ENCODE assay signal across 9 cellular contexts in genomic region chr9:34457266-34458012, GRCh38. TPM values are rescaled to one million over a fixed set of nuclear protein-coding genes. Genes with fewer than 3 reads are reported as not detected.
DNase-seq lines count a peak whose midpoint lies in the region; ATAC-seq and TF ChIP-seq lines count a peak whose summit lies in the region.
"Had no signal": no experiment of that assay in that cellular context is flagged by ENCODE, and none has a peak within 500 bp of the region (broad histone marks: within the 10 kb centered on the region; RNA-seq: fewer than 3 reads in every experiment).

No MANE protein-coding gene starts in this region.

- peak overlapping the region; percentile 96 for H3K9ac ChIP-seq in neural cell (ENCODE audit: low read length)

- peaks cover 2% of the 10 kb centered on the region for H3K36me3 Mint-ChIP-seq in activated naive CD8-positive, alpha-beta T cell treated with anti-CD3 and anti-CD28 coated beads, Interleukin-2, amount 10 ng/mL, durations not matched to agents 7 days and 5 days

- peak overlapping the region; percentile 79 for H3K27ac Mint-ChIP-seq in activated naive CD8-positive, alpha-beta T cell treated with anti-CD3 and anti-CD28 coated beads, Interleukin-2, amount 10 ng/mL, durations not matched to agents 7 days and 5 days

- TF ChIP-seq EP300 in neural cell (conservative IDR thresholded peaks at IDR 0.05; ENCODE audit: poor library complexity, severe bottlenecking): no peak

- peak overlapping the region; percentile 17 for H2AFZ ChIP-seq in neural cell (ENCODE audit: low read depth, low read length)

- H3K27ac ChIP-seq in neural cell (ENCODE audit: low read length): peak overlapping the region; percentile 93

- no peaks in the 10 kb centered on the region for H3K27me3 ChIP-seq in neural cell (ENCODE audit: insufficient read depth, low read depth, low read length)

- DNase-seq in NCI-H2029 (lab: John Stamatoyannopoulos, UW): peak; percentile 69
- DNase-seq in NCI-H2029 treated with DMSO at 0.1 percent for 48 hours (lab: John Stamatoyannopoulos, UW): no peak
- DNase-seq in NCI-H2227 treated with DMSO at 0.1 percent for 48 hours (lab: John Stamatoyannopoulos, UW): peak; percentile 10
- peak; percentile 32 for DNase-seq in activated naive CD8-positive, alpha-beta T cell treated with anti-CD3 and anti-CD28 coated beads, Interleukin-2, amount 10 ng/mL, durations not matched to agents 7 days and 5 days
- peak; percentile 76 for DNase-seq in globus pallidus (ENCODE audit: low spot score)
- DNase-seq in SIG-M5 (lab: John Stamatoyannopoulos, UW): no peak

- POLR2A ChIA-PET in activated naive CD8-positive, alpha-beta T cell treated with anti-CD3 and anti-CD28 coated beads, Interleukin-2, amount 10 ng/mL, durations not matched to agents 7 days and 5 days (lab: Charles Lee): no interaction called here

- H3K36me3 ChIP-seq in neural cell (ENCODE audit: insufficient read depth, low read length): no peaks in the 10 kb centered on the region

- ATAC-seq in activated naive CD8-positive, alpha-beta T cell treated with anti-CD3 and anti-CD28 coated beads, Interleukin-2, amount 10 ng/mL, durations not matched to agents 7 days and 5 days (ENCODE audit: low read depth): no peak
- ATAC-seq in GM21381 (IDR thresholded peaks at IDR 0.05; ENCODE audit: unreplicated experiment): no peak

- no peaks in the 10 kb centered on the region for H3K9me3 Mint-ChIP-seq in activated naive CD8-positive, alpha-beta T cell treated with anti-CD3 and anti-CD28 coated beads, Interleukin-2, amount 10 ng/mL, durations not matched to agents 7 days and 5 days

- peaks cover 41% of the 10 kb centered on the region for H3K4me1 Mint-ChIP-seq in activated naive CD8-positive, alpha-beta T cell treated with anti-CD3 and anti-CD28 coated beads, Interleukin-2, amount 10 ng/mL, durations not matched to agents 7 days and 5 days

- H3K79me2 ChIP-seq in neural cell (replicated peaks; ENCODE audit: insufficient read depth, low read length): peaks cover 47% of the 10 kb centered on the region

- peak; percentile 14 for TF ChIP-seq RAD21 in neural cell (conservative IDR thresholded peaks at IDR 0.05)

- peak overlapping the region; percentile 92 for H3K4me3 ChIP-seq in neural cell (ENCODE audit: low read length)

- no peaks in the 10 kb centered on the region for H4K20me1 ChIP-seq in neural cell (ENCODE audit: insufficient read depth)

- H3F3A ChIP-seq in neural cell (ENCODE audit: insufficient read depth, low read length, poor library complexity, severe bottlenecking): no peaks in the 10 kb centered on the region

- H3K4me3 Mint-ChIP-seq in activated naive CD8-positive, alpha-beta T cell treated with anti-CD3 and anti-CD28 coated beads, Interleukin-2, amount 10 ng/mL, durations not matched to agents 7 days and 5 days: peak overlapping the region; percentile 87

- H3K4me2 ChIP-seq in neural cell (ENCODE audit: low read length): peak overlapping the region; percentile 97

- no peak for TF ChIP-seq CTCF in neural cell (IDR thresholded peaks at IDR 0.05; ENCODE audit: poor library complexity, severe bottlenecking)

- H3K9me3 ChIP-seq in neural cell (ENCODE audit: low read length): no peaks in the 10 kb centered on the region

- no peaks in the 10 kb centered on the region for H3K9me2 ChIP-seq in neural cell (ENCODE audit: insufficient read depth, low read length)

- peaks cover 13% of the 10 kb centered on the region for H3K27me3 Mint-ChIP-seq in activated naive CD8-positive, alpha-beta T cell treated with anti-CD3 and anti-CD28 coated beads, Interleukin-2, amount 10 ng/mL, durations not matched to agents 7 days and 5 days

TF ChIP-seq in neural cell, 6 proteins besides CTCF, POLR2A, EP300 and RAD21:
- TF ChIP-seq MXI1 (conservative IDR thresholded peaks at IDR 0.05; ENCODE audit: poor library complexity, severe bottlenecking): peak; percentile 46
- no peak for TF ChIP-seq EZH2 (IDR thresholded peaks at IDR 0.05; ENCODE audit: borderline replicate concordance, insufficient read depth, low read length, poor library complexity, severe bottlenecking)
- TF ChIP-seq POLR2AphosphoS5 (IDR thresholded peaks at IDR 0.05): peak; percentile 77
- no peak for TF ChIP-seq TAF1 (IDR thresholded peaks at IDR 0.05; ENCODE audit: low read depth)
- peak; percentile 54 for TF ChIP-seq REST (IDR thresholded peaks at IDR 0.05; ENCODE audit: borderline replicate concordance)
- no peak for TF ChIP-seq SMC3 (conservative IDR thresholded peaks at IDR 0.05; ENCODE audit: poor library complexity)

RNA-seq across cellular contexts. Expression of gene FAM219A, which starts 0.9 kb away (rescaled TPM):
- total RNA-seq in activated naive CD8-positive, alpha-beta T cell treated with anti-CD3 and anti-CD28 coated beads, Interleukin-2, amount 10 ng/mL, durations not matched to agents 7 days and 5 days: 10 to 100 TPM; 11.7 to 13.4 TPM
- 51.8 and 56.6 TPM in 2 replicates for polyA plus RNA-seq in neural cell
- polyA minus RNA-seq in neural cell: 39.7 and 45.8 TPM in 2 replicates

RNA-seq across cellular contexts. Expression of gene DNAI1, which starts 1.2 kb away (rescaled TPM):
- not detected for total RNA-seq in activated naive CD8-positive, alpha-beta T cell treated with anti-CD3 and anti-CD28 coated beads, Interleukin-2, amount 10 ng/mL, durations not matched to agents 7 days and 5 days
- 0.99 and 1.6 TPM in 2 replicates for polyA plus RNA-seq in neural cell
- 1.5 and 1.7 TPM in 2 replicates for polyA minus RNA-seq in neural cell
- total RNA-seq: glomerular endothelial cell had no signal

Comparison
In these comparisons a context has a peak if more than half of its experiments do, and no peak if none do; other contexts are left out.
1. DNase-seq: peak in NCI-H2029 (single experiment), NCI-H2227 treated with DMSO at 0.1 percent for 48 hours (single experiment), activated naive CD8-positive, alpha-beta T cell treated with anti-CD3 and anti-CD28 coated beads, Interleukin-2, amount 10 ng/mL, durations not matched to agents 7 days and 5 days (single experiment) and globus pallidus (single experiment); none in NCI-H2029 treated with DMSO at 0.1 percent for 48 hours (single experiment) and SIG-M5 (single experiment).